In the genomic region with DNA sequence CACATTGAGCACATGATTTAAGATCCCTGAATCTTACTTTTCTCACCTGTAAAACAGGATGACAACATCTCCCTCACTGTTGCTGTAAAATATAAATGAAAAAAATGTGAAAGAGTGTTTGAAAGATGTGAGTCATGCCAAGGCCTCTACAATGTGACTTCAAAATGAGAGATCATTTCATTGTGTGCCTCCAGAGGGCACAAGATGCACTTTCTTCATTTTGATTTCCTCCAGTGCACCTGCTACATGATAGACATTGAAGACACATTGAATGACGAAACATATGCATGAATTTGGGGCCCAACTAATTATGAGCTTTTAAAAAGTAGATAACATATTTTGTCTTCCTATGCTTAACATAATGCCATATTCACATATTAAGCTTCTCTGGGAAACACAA, we compare ENCODE assay signal across 10 cellular contexts.
DNase-seq lines count a peak whose midpoint lies in the region; ATAC-seq and TF ChIP-seq lines count a peak whose summit lies in the region.
"Had no signal": no experiment of that assay in that cellular context is flagged by ENCODE, and none has a peak within 500 bp of the region (broad histone marks: within the 10 kb centered on the region; RNA-seq: fewer than 3 reads in every experiment).

No MANE protein-coding gene starts in this region.

- H3K4me1 ChIP-seq in Panc1 (ENCODE audit: control insufficient read depth, insufficient read depth, low read length), result no peaks in the 10 kb centered on the region; the same call in 1 of the 2 replicates
- no peaks in the 10 kb centered on the region for H3K4me1 ChIP-seq in CD4-positive, alpha-beta memory T cell (ENCODE audit: insufficient read depth, low read length)

- peaks cover 4 to 5% of the 10 kb centered on the region in 2 donors for H3K27me3 Mint-ChIP-seq in CD4-positive, alpha-beta memory T cell

- DNase-seq in A172 (ENCODE audit: low spot score), result peak; percentile 73
- DNase-seq in Panc1 (ENCODE audit: low read depth, low spot score), result no peak
- DNase-seq in fibroblast of mammary gland (ENCODE audit: low read depth), result peak; percentile 62
- no peak for DNase-seq in CD4-positive, alpha-beta memory T cell
- no peak for DNase-seq in GM10266 (ENCODE audit: extremely low spot score)
- DNase-seq in NCI-H2227 (lab: John Stamatoyannopoulos, UW; ENCODE audit: unreplicated experiment), result no peak
- DNase-seq in Right ventricle myocardium superior, result no peak
- DNase-seq: NCI-H1930 had no signal

- H3K27me3 ChIP-seq in Panc1 (ENCODE audit: control insufficient read depth, insufficient read depth, low read length), result no peaks in the 10 kb centered on the region
- no peaks in the 10 kb centered on the region for H3K27me3 ChIP-seq in CD4-positive, alpha-beta memory T cell (ENCODE audit: insufficient read depth, low read length)

- no peak overlapping the region for H3K27ac Mint-ChIP-seq in CD4-positive, alpha-beta memory T cell
- H3K27ac Mint-ChIP-seq: stimulated activated memory B cell treated with anti-CD40 and anti-IgM and Interleukin-4, amounts not matched to agents 10 μg/mL and 1 μg/mL and 100 μg/mL, for 72 hours had no signal

- no peaks in the 10 kb centered on the region for H3K36me3 Mint-ChIP-seq in CD4-positive, alpha-beta memory T cell
- H3K36me3 Mint-ChIP-seq: stimulated activated memory B cell treated with anti-CD40 and anti-IgM and Interleukin-4, amounts not matched to agents 10 μg/mL and 1 μg/mL and 100 μg/mL, for 72 hours had no signal

- H3K36me3 ChIP-seq in Panc1 (ENCODE audit: control insufficient read depth, insufficient read depth, low read length), result no peaks in the 10 kb centered on the region
- H3K36me3 ChIP-seq in CD4-positive, alpha-beta memory T cell (ENCODE audit: insufficient read depth, low read length), result no peaks in the 10 kb centered on the region

- POLR2A ChIA-PET in Panc1 (lab: Charles Lee), result no interaction called here
- POLR2A ChIA-PET in CD4-positive, alpha-beta memory T cell (lab: Charles Lee; ENCODE audit: partially characterized antibody), result no interaction called here

- H3K4me3 ChIP-seq in Panc1 (ENCODE audit: low read depth in 2 of 2, low read length in 2 of 2), result no peak overlapping the region
- H3K4me3 ChIP-seq in fibroblast of mammary gland (ENCODE audit: control insufficient read depth, low read depth, low read length), result no peak overlapping the region
- no peak overlapping the region for H3K4me3 ChIP-seq in CD4-positive, alpha-beta memory T cell (ENCODE audit: low read length in 2 of 2)

- BruUV-seq in Panc1 (replicated peaks; lab: Mats Ljungman, UMichigan), result no TSS peak

- ATAC-seq in Panc1 (no peak), Right ventricle myocardium superior (ENCODE audit: poor library complexity) (no peak)
- ATAC-seq: stimulated activated memory B cell treated with anti-CD40 and anti-IgM and Interleukin-4, amounts not matched to agents 10 μg/mL and 1 μg/mL and 100 μg/mL, for 72 hours had no signal

- H3K9me3 Mint-ChIP-seq in CD4-positive, alpha-beta memory T cell, result peaks cover 0 to 3% (median 0%) of the 10 kb centered on the region in 8 donors
- H3K9me3 Mint-ChIP-seq: stimulated activated memory B cell treated with anti-CD40 and anti-IgM and Interleukin-4, amounts not matched to agents 10 μg/mL and 1 μg/mL and 100 μg/mL, for 72 hours had no signal

- TF ChIP-seq CTCF in GM12872 (IDR thresholded peaks at IDR 0.05; ENCODE audit: insufficient read depth, low read depth, low read length) (peak; percentile 32; the same call in 2 of the 3 replicates), Panc1 (IDR thresholded peaks at IDR 0.05) (peak; percentile 4; the same call in 1 of the 2 replicates), fibroblast of mammary gland (conservative IDR thresholded peaks at IDR 0.05; ENCODE audit: control insufficient read depth, insufficient read depth, low read depth, low read length) (peak; percentile 51), GM10266 (IDR thresholded peaks at IDR 0.05; ENCODE audit: control insufficient read depth, insufficient read depth, low read depth, missing control alignments) (no peak)

- no peak overlapping the region for H3K4me3 Mint-ChIP-seq in CD4-positive, alpha-beta memory T cell
- H3K4me3 Mint-ChIP-seq: stimulated activated memory B cell treated with anti-CD40 and anti-IgM and Interleukin-4, amounts not matched to agents 10 μg/mL and 1 μg/mL and 100 μg/mL, for 72 hours had no signal

- no peaks in the 10 kb centered on the region for H3K4me1 Mint-ChIP-seq in CD4-positive, alpha-beta memory T cell
- H3K4me1 Mint-ChIP-seq: stimulated activated memory B cell treated with anti-CD40 and anti-IgM and Interleukin-4, amounts not matched to agents 10 μg/mL and 1 μg/mL and 100 μg/mL, for 72 hours had no signal

- no peak overlapping the region for H3K27ac ChIP-seq in Panc1 (ENCODE audit: low read length)
- no peak overlapping the region for H3K27ac ChIP-seq in CD4-positive, alpha-beta memory T cell (ENCODE audit: low read depth, low read length)

- in situ Hi-C loops in Panc1 (cut with HindIII; ENCODE audit: low pct_unique_long_range_greater_than_20kb, low sequenced_read_pairs), result no loop called here

- intact Hi-C loops in Panc1 (cut with micrococcal nuclease; ENCODE audit: unreplicated experiment) (no loop called here), Right ventricle myocardium superior (cut with DNase I) (no loop called here)
- intact Hi-C loops in CD4-positive, alpha-beta memory T cell (cut with micrococcal nuclease), result no loop called here

- CTCF ChIA-PET in Panc1 (lab: Charles Lee), result no interaction called here
- CTCF ChIA-PET in CD4-positive, alpha-beta memory T cell (lab: Charles Lee; ENCODE audit: partially characterized antibody), result no interaction called here

- H3K9me3 ChIP-seq in Panc1 (ENCODE audit: control insufficient read depth, insufficient read depth, low read depth, low read length), result no peaks in the 10 kb centered on the region
- H3K9me3 ChIP-seq in CD4-positive, alpha-beta memory T cell (ENCODE audit: control insufficient read depth in 1 of 2, low read length in 2 of 2), result no peaks in the 10 kb centered on the region

Comparison
In these comparisons a context has a peak if more than half of its experiments do, and no peak if none do; other contexts are left out.
1. DNase-seq: peak in A172 (single experiment) and fibroblast of mammary gland (single experiment); none in Panc1 (single experiment), CD4-positive, alpha-beta memory T cell (0 of 5), GM10266 (single experiment), NCI-H2227 (single experiment) and Right ventricle myocardium superior (single experiment).